In genomic region chr2:1272835-1273234, GRCh38 we compare ENCODE assay signal across 16 cellular contexts.
DNase-seq lines count a peak whose midpoint lies in the region; ATAC-seq, FAIRE-seq and TF ChIP-seq lines count a peak whose summit lies in the region.
"Had no signal": no experiment of that assay in that cellular context is flagged by ENCODE, and none has a peak within 500 bp of the region (broad histone marks: within the 10 kb centered on the region; RNA-seq: fewer than 3 reads in every experiment).

No MANE protein-coding gene starts in this region.

- no peak overlapping the region for H2BK12ac ChIP-seq in H9 (ENCODE audit: insufficient read length, low read depth, low read length)

- FAIRE-seq in kidney (lab: Jason Lieb, UNC): no peak
- FAIRE-seq: G401.6, GM12892, H54 had no signal

- no peak overlapping the region for H3K56ac ChIP-seq in H9 (ENCODE audit: insufficient read length, low read depth, low read length)

- ATAC-seq in activated CD8-positive, alpha-beta T cell treated with anti-CD3 and anti-CD28 coated beads, Interleukin-2, amount 10 ng/mL, durations not matched to agents 7 days and 5 days: no peak
- ATAC-seq in HG03095 (IDR thresholded peaks at IDR 0.05; ENCODE audit: unreplicated experiment): no peak

- H3K27me3 ChIP-seq in H9 (ENCODE audit: insufficient read depth, low read length): no peaks in the 10 kb centered on the region; the same call in 1 of the 2 replicates

- H2AFZ ChIP-seq in H9 (ENCODE audit: low read length): no peak overlapping the region

- no peaks in the 10 kb centered on the region for H3K23me2 ChIP-seq in H9 (ENCODE audit: insufficient read length, low read depth, low read length, poor library complexity, severe bottlenecking)

- H4K8ac ChIP-seq in H9 (replicated peaks; ENCODE audit: insufficient read length, low read depth, low read length): no peak overlapping the region

- no peaks in the 10 kb centered on the region for H3K36me3 ChIP-seq in kidney (ENCODE audit: control insufficient read depth in 1 of 2, insufficient read depth in 2 of 2, low read length in 2 of 2)

- no peak overlapping the region for H4K91ac ChIP-seq in H9 (ENCODE audit: insufficient read length, low read depth, low read length)

- DNase-seq in H9 (no peak), NCI-H345 treated with DMSO at 0.1 percent for 48 hours (lab: John Stamatoyannopoulos, UW; ENCODE audit: unreplicated experiment) (peak; percentile 26), kidney (peak; percentile 66)
- DNase-seq in activated CD8-positive, alpha-beta memory T cell treated with anti-CD3 and anti-CD28 coated beads, Interleukin-2, amount 50 U/mL, for 48 hours: no peak
- no peak for DNase-seq in activated CD8-positive, alpha-beta T cell treated with anti-CD3 and anti-CD28 coated beads, Interleukin-2, amount 10 ng/mL, durations not matched to agents 7 days and 5 days
- DNase-seq: C1 segment of cervical spinal cord; Caco-2; CD4-positive, alpha-beta memory T cell; DMS153; DND-41; GOT3; HCEC 1CT had no signal

- no peaks in the 10 kb centered on the region for H3K4me1 Mint-ChIP-seq in H9
- no peaks in the 10 kb centered on the region for H3K4me1 Mint-ChIP-seq in activated CD8-positive, alpha-beta T cell treated with anti-CD3 and anti-CD28 coated beads, Interleukin-2, amount 10 ng/mL, durations not matched to agents 7 days and 5 days (ENCODE audit: low read depth)
- H3K4me1 Mint-ChIP-seq: CD4-positive, alpha-beta memory T cell had no signal

- H3K9ac ChIP-seq in H9 (ENCODE audit: extremely low read depth, insufficient read length, low read length): no peak overlapping the region
- H3K9ac ChIP-seq in kidney (ENCODE audit: low read length in 2 of 2): no peak overlapping the region

- POLR2A ChIA-PET in activated CD8-positive, alpha-beta T cell treated with anti-CD3 and anti-CD28 coated beads, Interleukin-2, amount 10 ng/mL, durations not matched to agents 7 days and 5 days (lab: Charles Lee): no interaction called here

- H3K4me3 Mint-ChIP-seq in H9: no peak overlapping the region
- no peak overlapping the region for H3K4me3 Mint-ChIP-seq in activated CD8-positive, alpha-beta T cell treated with anti-CD3 and anti-CD28 coated beads, Interleukin-2, amount 10 ng/mL, durations not matched to agents 7 days and 5 days
- H3K4me3 Mint-ChIP-seq: CD4-positive, alpha-beta memory T cell had no signal

- H3K79me2 ChIP-seq in H9 (ENCODE audit: insufficient read depth, low read length): no peaks in the 10 kb centered on the region

- no peak overlapping the region for H3K14ac ChIP-seq in H9 (ENCODE audit: insufficient read depth, low read length)

- CTCF ChIA-PET in activated CD8-positive, alpha-beta T cell treated with anti-CD3 and anti-CD28 coated beads, Interleukin-2, amount 10 ng/mL, durations not matched to agents 7 days and 5 days (lab: Charles Lee): no interaction called here

- H4K20me1 ChIP-seq in H9 (ENCODE audit: control insufficient read depth, insufficient read depth, insufficient read length): no peaks in the 10 kb centered on the region

- H2AK5ac ChIP-seq in H9 (ENCODE audit: insufficient read length, low read length): no peak overlapping the region

- peaks cover 12% of the 10 kb centered on the region for H3K27me3 Mint-ChIP-seq in H9 (ENCODE audit: low read depth)
- H3K27me3 Mint-ChIP-seq in activated CD8-positive, alpha-beta T cell treated with anti-CD3 and anti-CD28 coated beads, Interleukin-2, amount 10 ng/mL, durations not matched to agents 7 days and 5 days (ENCODE audit: low read depth): no peaks in the 10 kb centered on the region

- no peak overlapping the region for H3K4me3 ChIP-seq in kidney (ENCODE audit: low read length in 2 of 2)

- peak overlapping the region; percentile 47 for H3K18ac ChIP-seq in H9 (ENCODE audit: insufficient read length, low read depth, low read length)

- no peak overlapping the region for H2BK15ac ChIP-seq in H9 (ENCODE audit: low read depth, low read length)

- no peak overlapping the region for H3K27ac Mint-ChIP-seq in H9
- no peak overlapping the region for H3K27ac Mint-ChIP-seq in activated CD8-positive, alpha-beta T cell treated with anti-CD3 and anti-CD28 coated beads, Interleukin-2, amount 10 ng/mL, durations not matched to agents 7 days and 5 days
- H3K27ac Mint-ChIP-seq: CD4-positive, alpha-beta memory T cell had no signal

- no peak overlapping the region for H4K5ac ChIP-seq in H9 (ENCODE audit: insufficient read length, low read depth, low read length)

- no peaks in the 10 kb centered on the region for H3K79me1 ChIP-seq in H9 (ENCODE audit: insufficient read depth, low read depth, low read length, poor library complexity, severe bottlenecking)

- H3T11ph ChIP-seq in H9 (ENCODE audit: low read length): no peak overlapping the region

- H3K4me1 ChIP-seq in H9 (ENCODE audit: insufficient read depth, low read length): no peaks in the 10 kb centered on the region
- no peaks in the 10 kb centered on the region for H3K4me1 ChIP-seq in kidney (ENCODE audit: control insufficient read depth in 1 of 2, insufficient read depth in 1 of 2, low read depth in 1 of 2, low read length in 2 of 2)
- H3K4me1 ChIP-seq: Caco-2 had no signal

- H3K9me3 ChIP-seq in H9 (ENCODE audit: control insufficient read depth, low read depth, low read length) (peaks cover 13% of the 10 kb centered on the region), kidney (ENCODE audit: control insufficient read depth in 1 of 2, low read length in 2 of 2) (peaks cover 0 to 11% of the 10 kb centered on the region in 2 donors)
- H3K9me3 ChIP-seq: Caco-2 had no signal

- H2BK120ac ChIP-seq in H9 (ENCODE audit: low read depth, low read length, poor library complexity, severe bottlenecking): no peak overlapping the region

- no CpG with 5 or more reads among the region's 18 CpGs for WGBS in H9 (ENCODE audit: extremely low coverage, insufficient read length, low lambda C conversion rate)

- H2BK5ac ChIP-seq in H9 (ENCODE audit: insufficient read length, low read length): no peak overlapping the region

- H3K36me3 Mint-ChIP-seq in H9 (ENCODE audit: insufficient read depth in 1 of 3, low read depth in 3 of 3): peaks cover 6 to 13% (median 13%) of the 10 kb centered on the region in 3 experiments; a peak in 6 of 7 replicates
- no peaks in the 10 kb centered on the region for H3K36me3 Mint-ChIP-seq in activated CD8-positive, alpha-beta T cell treated with anti-CD3 and anti-CD28 coated beads, Interleukin-2, amount 10 ng/mL, durations not matched to agents 7 days and 5 days (ENCODE audit: low read depth)
- H3K36me3 Mint-ChIP-seq: CD4-positive, alpha-beta memory T cell had no signal

- no peak overlapping the region for H3K4ac ChIP-seq in H9 (ENCODE audit: low read depth, low read length)

- TF ChIP-seq CTCF in H9 (conservative IDR thresholded peaks at IDR 0.05): no peak
- TF ChIP-seq CTCF in kidney (IDR thresholded peaks at IDR 0.05; ENCODE audit: borderline replicate concordance, extremely low read depth, insufficient read depth): no peak

- intact Hi-C loops in kidney (cut with DNase I): no loop called here

- no peak overlapping the region for H3K23ac ChIP-seq in H9 (ENCODE audit: insufficient read length, low read depth, low read length)

- no peak overlapping the region for H3K27ac ChIP-seq in H9 (ENCODE audit: insufficient read length, low read depth, low read length)
- H3K27ac ChIP-seq in kidney (ENCODE audit: low read depth in 2 of 2, low read length in 2 of 2): no peak overlapping the region

- H3K9me3 Mint-ChIP-seq in H9: peaks cover 19 to 24% of the 10 kb centered on the region in 2 experiments; a peak in 3 of 5 replicates
- no peaks in the 10 kb centered on the region for H3K9me3 Mint-ChIP-seq in activated CD8-positive, alpha-beta T cell treated with anti-CD3 and anti-CD28 coated beads, Interleukin-2, amount 10 ng/mL, durations not matched to agents 7 days and 5 days (ENCODE audit: insufficient read depth)

- no peak overlapping the region for H2BK20ac ChIP-seq in H9 (ENCODE audit: low read depth, low read length, poor library complexity, severe bottlenecking)

- H3K4me2 ChIP-seq in H9 (ENCODE audit: insufficient read depth, insufficient read length, low read length): no peak overlapping the region

Comparison
In these comparisons a context has a peak if more than half of its experiments do, and no peak if none do; other contexts are left out.
1. DNase-seq: peak in NCI-H345 treated with DMSO at 0.1 percent for 48 hours (single experiment) and kidney (single experiment); none in H9 (single experiment), activated CD8-positive, alpha-beta memory T cell treated with anti-CD3 and anti-CD28 coated beads, Interleukin-2, amount 50 U/mL, for 48 hours (single experiment) and activated CD8-positive, alpha-beta T cell treated with anti-CD3 and anti-CD28 coated beads, Interleukin-2, amount 10 ng/mL, durations not matched to agents 7 days and 5 days (single experiment).